Comparison of ENCODE assay signal across 12 cellular contexts in the genomic region with DNA sequence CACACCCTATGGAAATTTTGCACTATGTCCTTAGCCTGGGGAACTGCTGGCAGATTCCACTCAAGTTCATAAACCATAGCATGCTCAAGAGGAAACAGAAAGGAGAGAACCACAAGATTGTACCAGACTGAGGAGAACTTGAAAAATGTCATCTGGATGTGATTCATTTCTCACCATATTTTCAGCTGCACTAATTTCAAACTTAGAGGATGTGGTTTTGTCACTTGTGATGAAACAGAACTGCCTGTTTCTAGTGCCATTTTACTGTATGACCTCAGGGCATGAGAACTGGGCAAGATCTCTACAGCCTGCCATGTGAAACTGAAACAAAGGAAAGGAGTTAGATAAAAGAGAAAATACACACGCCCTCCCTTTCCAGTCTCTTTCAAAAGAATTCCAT.
A peak's percentile ranks its signal among the peaks of the same experiment; 100 is the strongest.
DNase-seq lines count a peak whose midpoint lies in the region; ATAC-seq and TF ChIP-seq lines count a peak whose summit lies in the region.
"Had no signal": no experiment of that assay in that cellular context is flagged by ENCODE, and none has a peak within 500 bp of the region (broad histone marks: within the 10 kb centered on the region; RNA-seq: fewer than 3 reads in every experiment).

No MANE protein-coding gene starts in this region.

- no peak overlapping the region for H2AFZ ChIP-seq in DND-41 (ENCODE audit: low read depth, low read length)
- no peak overlapping the region for H2AFZ ChIP-seq in IMR-90 (replicated peaks; ENCODE audit: low read length, poor library complexity)
- no peak overlapping the region for H2AFZ ChIP-seq in mesenchymal stem cell (ENCODE audit: low read depth, low read length)

- TF ChIP-seq CTCF in DND-41 (IDR thresholded peaks at IDR 0.05; ENCODE audit: borderline replicate concordance, extremely low read depth, low read length, poor library complexity, severe bottlenecking) (no peak), IMR-90 (conservative IDR thresholded peaks at IDR 0.05; ENCODE audit: low read depth, low read length) (no peak)
- no peak for TF ChIP-seq CTCF in CD4-positive, alpha-beta T cell (IDR thresholded peaks at IDR 0.05)

- H3K36me3 ChIP-seq in DND-41 (ENCODE audit: insufficient read depth, low read length) (no peaks in the 10 kb centered on the region), IMR-90 (ENCODE audit: control insufficient read depth, insufficient read depth, low read length) (no peaks in the 10 kb centered on the region), mesenchymal stem cell (ENCODE audit: control insufficient read depth in 1 of 2, insufficient read depth in 2 of 2, low read depth in 1 of 2, low read length in 2 of 2) (no peaks in the 10 kb centered on the region)
- H3K36me3 ChIP-seq: prostate gland had no signal

- H3K4me3 ChIP-seq in DND-41 (ENCODE audit: low read depth in 1 of 2, low read length in 2 of 2) (no peak overlapping the region), IMR-90 (ENCODE audit: insufficient read depth, low read depth, low read length) (no peak overlapping the region), mesenchymal stem cell (ENCODE audit: insufficient read depth in 1 of 2, low read depth in 1 of 2, low read length in 2 of 2) (no peak overlapping the region)
- H3K4me3 ChIP-seq: prostate gland had no signal

- H2BK15ac ChIP-seq in IMR-90 (ENCODE audit: low read depth, low read length) (no peak overlapping the region), mesenchymal stem cell (ENCODE audit: low read depth, poor library complexity, severe bottlenecking) (no peak overlapping the region)

- BruUV-seq in IMR-90 (replicated peaks; lab: Mats Ljungman, UMichigan) = no TSS peak

- H3K9me3 ChIP-seq in DND-41 (ENCODE audit: insufficient read depth, low read length, severe bottlenecking) (no peaks in the 10 kb centered on the region), IMR-90 (ENCODE audit: control insufficient read depth, insufficient read depth, low read length) (no peaks in the 10 kb centered on the region), mesenchymal stem cell (ENCODE audit: control insufficient read depth, low read length) (no peaks in the 10 kb centered on the region)
- no peaks in the 10 kb centered on the region for H3K9me3 ChIP-seq in CD4-positive, alpha-beta T cell (ENCODE audit: control insufficient read depth, low read length)
- H3K9me3 ChIP-seq: prostate gland had no signal

- intact Hi-C loops in IMR-90 (cut with micrococcal nuclease) = no loop called here
- intact Hi-C loops in CD4-positive, alpha-beta T cell (cut with DNase I, micrococcal nuclease) = no loop called here

- H4K8ac ChIP-seq in IMR-90 (ENCODE audit: low read depth in 2 of 2, low read length in 2 of 2) = no peak overlapping the region
- H4K8ac ChIP-seq in mesenchymal stem cell (ENCODE audit: low read length) = no peak overlapping the region

- POLR2A ChIA-PET in IMR-90 (lab: Charles Lee; ENCODE audit: unreplicated experiment) = no interaction called here
- POLR2A ChIA-PET in CD4-positive, alpha-beta T cell (lab: Charles Lee) = no interaction called here

- H3K4me2 ChIP-seq in DND-41 (ENCODE audit: insufficient read depth, low read length) = no peak overlapping the region
- H3K4me2 ChIP-seq in IMR-90 (ENCODE audit: low read depth, low read length) = peak overlapping the region; percentile 8; the same call in 1 of the 2 replicates
- H3K4me2 ChIP-seq in mesenchymal stem cell (ENCODE audit: low read length, poor library complexity, severe bottlenecking) = no peak overlapping the region

- H3K9me3 Mint-ChIP-seq in CD4-positive, alpha-beta T cell = peaks cover 6% of the 10 kb centered on the region

- DNase-seq in DND-41 = peak; percentile 4
- DNase-seq in IMR-90 = peak; percentile 42
- peak; percentile 31 for DNase-seq in astrocyte of the hippocampus (ENCODE audit: low read depth, low spot score)
- peak; percentile 81 for DNase-seq in mesenchymal stem cell
- no peak for DNase-seq in CD4-positive, alpha-beta T cell
- DNase-seq in HuH-7 (ENCODE audit: low spot score) = no peak
- DNase-seq: activated CD4-positive, alpha-beta memory T cell treated with anti-CD3 and anti-CD28 coated beads for 36 hours; NCI-H1048; RPMI8226 had no signal

- H2BK120ac ChIP-seq in IMR-90 (ENCODE audit: low read depth, low read length) = no peak overlapping the region
- no peak overlapping the region for H2BK120ac ChIP-seq in mesenchymal stem cell (ENCODE audit: low read depth, low read length)

- no peak overlapping the region for H3K27ac ChIP-seq in DND-41 (ENCODE audit: low read length)
- no peak overlapping the region for H3K27ac ChIP-seq in IMR-90 (ENCODE audit: insufficient read depth, low read length)
- no peak overlapping the region for H3K27ac ChIP-seq in mesenchymal stem cell (ENCODE audit: low read length, poor library complexity, severe bottlenecking)
- no peak overlapping the region for H3K27ac ChIP-seq in CD4-positive, alpha-beta T cell (ENCODE audit: low read depth, low read length)
- H3K27ac ChIP-seq: prostate gland had no signal

- H4K20me1 ChIP-seq in DND-41 (ENCODE audit: insufficient read depth, low read length) = no peaks in the 10 kb centered on the region
- H4K20me1 ChIP-seq in IMR-90 (ENCODE audit: insufficient read depth, low read length) = no peaks in the 10 kb centered on the region

- no peaks in the 10 kb centered on the region for H3K36me3 Mint-ChIP-seq in CD4-positive, alpha-beta T cell (ENCODE audit: low read depth)
- H3K36me3 Mint-ChIP-seq: activated CD4-positive, alpha-beta memory T cell treated with anti-CD3 and anti-CD28 coated beads for 36 hours had no signal

- H2AK5ac ChIP-seq in IMR-90 (ENCODE audit: low read depth, low read length) (no peak overlapping the region), mesenchymal stem cell (ENCODE audit: low read length, severe bottlenecking) (no peak overlapping the region)

- H3K4ac ChIP-seq in IMR-90 (ENCODE audit: low read depth, low read length) = no peak overlapping the region
- no peak overlapping the region for H3K4ac ChIP-seq in mesenchymal stem cell (ENCODE audit: low read depth in 1 of 2, low read length in 2 of 2)

- H3K23ac ChIP-seq in IMR-90 (ENCODE audit: low read depth, low read length) (no peak overlapping the region), mesenchymal stem cell (ENCODE audit: low read length in 2 of 2) (no peak overlapping the region)

- H3K27me3 Mint-ChIP-seq in CD4-positive, alpha-beta T cell = no peaks in the 10 kb centered on the region
- H3K27me3 Mint-ChIP-seq: activated CD4-positive, alpha-beta memory T cell treated with anti-CD3 and anti-CD28 coated beads for 36 hours had no signal

- no peak overlapping the region for H3K56ac ChIP-seq in IMR-90 (ENCODE audit: extremely low read depth, insufficient read depth, low read length)

- H2BK5ac ChIP-seq in IMR-90 (ENCODE audit: low read depth, low read length, poor library complexity, severe bottlenecking) = no peak overlapping the region
- no peak overlapping the region for H2BK5ac ChIP-seq in mesenchymal stem cell (ENCODE audit: low read depth, low read length, poor library complexity, severe bottlenecking)

- CTCF ChIA-PET in IMR-90 (lab: Yijun Ruan, JAX) = no interaction called here
- CTCF ChIA-PET in CD4-positive, alpha-beta T cell (lab: Charles Lee) = no interaction called here

- ATAC-seq in DND-41 (ENCODE audit: insufficient read depth, low read depth) = peak; percentile 80
- peak; percentile 21; the same call in 1 of the 2 replicates for ATAC-seq in IMR-90 (ENCODE audit: low read depth)
- ATAC-seq in CD4-positive, alpha-beta T cell (ENCODE audit: poor library complexity) = no peak
- ATAC-seq in HG02798 (IDR thresholded peaks at IDR 0.05; ENCODE audit: poor library complexity, unreplicated experiment) = no peak
- ATAC-seq in GM19328 (IDR thresholded peaks at IDR 0.05; ENCODE audit: unreplicated experiment) = no peak

- H3K4me1 ChIP-seq in DND-41 (ENCODE audit: insufficient read depth, low read length) (no peaks in the 10 kb centered on the region), IMR-90 (ENCODE audit: control insufficient read depth, insufficient read depth, low read length) (no peaks in the 10 kb centered on the region), mesenchymal stem cell (ENCODE audit: control insufficient read depth, insufficient read depth, low read depth, low read length) (no peaks in the 10 kb centered on the region)
- H3K4me1 ChIP-seq: prostate gland had no signal

- H2BK20ac ChIP-seq in IMR-90 (ENCODE audit: low read depth, low read length) = no peak overlapping the region

- H3K27me3 ChIP-seq in DND-41 (ENCODE audit: insufficient read depth, low read length, poor library complexity) = no peaks in the 10 kb centered on the region
- no peaks in the 10 kb centered on the region for H3K27me3 ChIP-seq in IMR-90 (ENCODE audit: control insufficient read depth, insufficient read depth, low read length)
- H3K27me3 ChIP-seq in mesenchymal stem cell (ENCODE audit: control insufficient read depth in 1 of 2, insufficient read depth in 1 of 2, low read length in 2 of 2) = no peaks in the 10 kb centered on the region
- H3K27me3 ChIP-seq in CD4-positive, alpha-beta T cell (ENCODE audit: control insufficient read depth, insufficient read depth, low read length) = no peaks in the 10 kb centered on the region

- no peak overlapping the region for H3K4me3 Mint-ChIP-seq in CD4-positive, alpha-beta T cell
- H3K4me3 Mint-ChIP-seq: activated CD4-positive, alpha-beta memory T cell treated with anti-CD3 and anti-CD28 coated beads for 36 hours had no signal

- no peak for TF ChIP-seq RAD21 in IMR-90 (IDR thresholded peaks at IDR 0.05; ENCODE audit: low read length)

- H4K91ac ChIP-seq in IMR-90 (ENCODE audit: insufficient read depth, low read depth, low read length) (no peak overlapping the region), mesenchymal stem cell (ENCODE audit: low read length) (no peak overlapping the region)

- H3K79me2 ChIP-seq in DND-41 (ENCODE audit: insufficient read depth, low read length) = no peaks in the 10 kb centered on the region

- WGBS in IMR-90 (ENCODE audit: extremely low coverage in 2 of 2, insufficient read length in 1 of 2), 2 experiments = no CpG with 5 or more reads among the region's 1 CpG
- no CpG with 5 or more reads among the region's 1 CpG for WGBS in mesenchymal stem cell

- no peaks in the 10 kb centered on the region for H3K9me1 ChIP-seq in IMR-90 (ENCODE audit: insufficient read depth, low read length)

- no peaks in the 10 kb centered on the region for H3K79me1 ChIP-seq in IMR-90 (ENCODE audit: low read depth in 1 of 2, low read length in 2 of 2)
- H3K79me1 ChIP-seq in mesenchymal stem cell (replicated peaks; ENCODE audit: low read length, poor library complexity, severe bottlenecking) = no peaks in the 10 kb centered on the region

- H2BK12ac ChIP-seq in mesenchymal stem cell (ENCODE audit: low read length in 2 of 2) = no peak overlapping the region

- no peak overlapping the region for H2AK9ac ChIP-seq in IMR-90 (replicated peaks; ENCODE audit: low read depth, low read length, poor library complexity)

- no peaks in the 10 kb centered on the region for H3K4me1 Mint-ChIP-seq in CD4-positive, alpha-beta T cell (ENCODE audit: low read depth)

- H4K5ac ChIP-seq in IMR-90 (ENCODE audit: low read depth, low read length) = no peak overlapping the region

- dilution Hi-C loops in IMR-90 (cut with HindIII; ENCODE audit: low sequenced_read_pairs, unreplicated experiment) = no loop called here

- H3K9ac ChIP-seq in DND-41 (ENCODE audit: low read depth, low read length) (no peak overlapping the region), IMR-90 (ENCODE audit: low read depth, low read length) (no peak overlapping the region), mesenchymal stem cell (ENCODE audit: low read length) (no peak overlapping the region)

- no peak overlapping the region for H3K14ac ChIP-seq in IMR-90 (replicated peaks; ENCODE audit: low read depth, low read length)
- no peak overlapping the region for H3K14ac ChIP-seq in mesenchymal stem cell (ENCODE audit: low read length in 2 of 2)

- in situ Hi-C loops in IMR-90 (cut with MboI; ENCODE audit: low sequenced_read_pairs) = no loop called here

- H3K27ac Mint-ChIP-seq in CD4-positive, alpha-beta T cell = no peak overlapping the region
- H3K27ac Mint-ChIP-seq: activated CD4-positive, alpha-beta memory T cell treated with anti-CD3 and anti-CD28 coated beads for 36 hours had no signal

- TF ChIP-seq POLR2A in IMR-90 (IDR thresholded peaks at IDR 0.05; ENCODE audit: low read depth, low read length) = no peak

- H3K18ac ChIP-seq in IMR-90 (ENCODE audit: low read depth, low read length) (no peak overlapping the region), mesenchymal stem cell (ENCODE audit: low read depth in 1 of 2, low read length in 2 of 2) (no peak overlapping the region)

Comparison
In these comparisons a context has a peak if more than half of its experiments do, and no peak if none do; other contexts are left out.
1. ATAC-seq: peak in DND-41 (single experiment) and IMR-90 (single experiment); none in CD4-positive, alpha-beta T cell (single experiment), HG02798 (single experiment) and GM19328 (single experiment).
2. DNase-seq: peak in DND-41 (single experiment), IMR-90 (single experiment), astrocyte of the hippocampus (single experiment) and mesenchymal stem cell (single experiment); none in CD4-positive, alpha-beta T cell (0 of 10) and HuH-7 (single experiment).